In genomic region chr5:73231245-73231778, GRCh38 we compare ENCODE assay signal across 22 cellular contexts. TPM values are rescaled to one million over a fixed set of nuclear protein-coding genes. Genes with fewer than 3 reads are reported as not detected.
"Had no signal": no experiment of that assay in that cellular context is flagged by ENCODE, and none has a peak within 500 bp of the region (broad histone marks: within the 10 kb centered on the region; RNA-seq: fewer than 3 reads in every experiment).

No MANE protein-coding gene starts in this region.

- H3K9ac ChIP-seq: SK-N-SH had no signal

- H3K9me3 Mint-ChIP-seq: activated CD8-positive, alpha-beta T cell treated with anti-CD3 and anti-CD28 coated beads for 36 hours; activated naive CD4-positive, alpha-beta T cell treated with anti-CD3 and anti-CD28 coated beads for 36 hours; activated T-helper 2 cell treated with anti-CD3 and anti-CD28 coated beads, Interferon-gamma antibody, Interleukin-2, Interleukin-4, amounts not matched to agents 10 μg/mL and 5 μg/mL and 100 μg/mL, durations not matched to agents 14 hours and 24 hours and 36 hours had no signal

- H3K4me1 ChIP-seq: prostate gland had no signal

- H3K4me3 ChIP-seq: esophagus squamous epithelium, hepatocyte, prostate gland, right atrium auricular region, tibial artery had no signal

- H3K9me3 ChIP-seq: esophagus squamous epithelium, prostate gland, right atrium auricular region, SK-N-SH, tibial artery had no signal

- H3K36me3 ChIP-seq: esophagus squamous epithelium, prostate gland, right atrium auricular region, tibial artery had no signal

- ATAC-seq: activated CD8-positive, alpha-beta T cell treated with anti-CD3 and anti-CD28 coated beads for 36 hours; left ventricle myocardium superior had no signal

- DNase-seq: activated CD4-positive, alpha-beta T cell treated with anti-CD3 and anti-CD28 coated beads for 48 hours; activated CD4-positive, CD25-positive, alpha-beta regulatory T cell; activated CD8-positive, alpha-beta T cell treated with anti-CD3 and anti-CD28 coated beads for 36 hours; activated naive CD4-positive, alpha-beta T cell treated with anti-CD3 and anti-CD28 coated beads for 36 hours; activated T-cell treated with anti-CD3 and anti-CD28 coated beads, Interleukin-2, amount 50 U/mL, for 1 hour; effector CD4-positive, alpha-beta T cell; esophagus squamous epithelium; left ventricle myocardium superior; SK-N-SH; stimulated activated CD4-positive, alpha-beta T cell treated with anti-CD3 and anti-CD28 coated beads, Interleukin-12 subunit alpha, Interleukin-12 subunit beta, amount 100 ng/mL, for 4 hours; stimulated activated CD4-positive, alpha-beta T cell treated with anti-CD3 and anti-CD28 coated beads, Interleukin-2, amount 100 ng/mL, for 24 hours; stimulated activated naive CD4-positive, alpha-beta T cell treated with Interleukin-2 at 50 U/mL for 16 hours; tibial artery had no signal

- H3K27ac Mint-ChIP-seq: activated CD8-positive, alpha-beta T cell treated with anti-CD3 and anti-CD28 coated beads for 36 hours; activated naive CD4-positive, alpha-beta T cell treated with anti-CD3 and anti-CD28 coated beads for 36 hours; activated T-helper 2 cell treated with anti-CD3 and anti-CD28 coated beads, Interferon-gamma antibody, Interleukin-2, Interleukin-4, amounts not matched to agents 10 μg/mL and 5 μg/mL and 100 μg/mL, durations not matched to agents 14 hours and 24 hours and 36 hours had no signal

- H3K4me3 Mint-ChIP-seq: activated CD8-positive, alpha-beta T cell treated with anti-CD3 and anti-CD28 coated beads for 36 hours; activated naive CD4-positive, alpha-beta T cell treated with anti-CD3 and anti-CD28 coated beads for 36 hours had no signal

RNA-seq across cellular contexts. Expression of gene TMEM174, which starts 58.3 kb away (rescaled TPM):
- total RNA-seq: activated CD8-positive, alpha-beta T cell treated with anti-CD3 and anti-CD28 coated beads for 36 hours; activated naive CD4-positive, alpha-beta T cell treated with anti-CD3 and anti-CD28 coated beads for 36 hours; activated T-helper 2 cell treated with anti-CD3 and anti-CD28 coated beads, Interferon-gamma antibody, Interleukin-2, Interleukin-4, amounts not matched to agents 10 μg/mL and 5 μg/mL and 100 μg/mL, durations not matched to agents 14 hours and 24 hours and 36 hours; cerebellum; esophagus squamous epithelium; glomerular endothelial cell; hepatocyte; kidney epithelial cell; left ventricle myocardium superior; omental fat pad; prostate gland; right atrium auricular region; subcutaneous adipose tissue had no signal
